In genomic region chr2:200811336-200812121, GRCh38 we compare ENCODE assay signal across 8 cellular contexts. TPM values are rescaled to one million over a fixed set of nuclear protein-coding genes. Genes with fewer than 3 reads are reported as not detected.
DNase-seq lines count a peak whose midpoint lies in the region; ATAC-seq lines count a peak whose summit lies in the region.

BZW1 (plus strand) TSS chr2:200811910; CDS start chr2:200813218, 1,308 bp downstream.

- peak within 1 kb of the TSS; percentile 98 for H3K27ac Mint-ChIP-seq in activated CD4-positive, alpha-beta T cell treated with anti-CD3 and anti-CD28 coated beads, Interleukin-2, amount 10 ng/mL, durations not matched to agents 7 days and 5 days

- peak within 1 kb of the TSS; percentile 89 for H3K4me3 ChIP-seq in BLaER1

- CTCF ChIA-PET in activated CD4-positive, alpha-beta T cell treated with anti-CD3 and anti-CD28 coated beads, Interleukin-2, amount 10 ng/mL, durations not matched to agents 7 days and 5 days (lab: Charles Lee) = no interaction called here

- peaks cover 47% of the 10 kb centered on the region for H3K4me1 Mint-ChIP-seq in activated CD4-positive, alpha-beta T cell treated with anti-CD3 and anti-CD28 coated beads, Interleukin-2, amount 10 ng/mL, durations not matched to agents 7 days and 5 days

- DNase-seq in NCI-H69 (lab: John Stamatoyannopoulos, UW) (peak; percentile 94), cortex of kidney (lab: John Stamatoyannopoulos, UW) (peak; percentile 64), left kidney (ENCODE audit: low read depth, low spot score) (peak; percentile 99)
- peak; percentile 98 for DNase-seq in activated CD4-positive, alpha-beta T cell treated with anti-CD3 and anti-CD28 coated beads, Interleukin-2, amount 10 ng/mL, durations not matched to agents 7 days and 5 days
- peak; percentile 96 for DNase-seq in stimulated activated CD4-positive, alpha-beta T cell treated with anti-CD3 and anti-CD28 coated beads, Interleukin-2, amount 100 ng/mL, for 24 hours

- POLR2A ChIA-PET in activated CD4-positive, alpha-beta T cell treated with anti-CD3 and anti-CD28 coated beads, Interleukin-2, amount 10 ng/mL, durations not matched to agents 7 days and 5 days (lab: Charles Lee) = no interaction called here

- H3K27me3 ChIP-seq in BLaER1 = no peaks in the 10 kb centered on the region

- peaks cover 34% of the 10 kb centered on the region for H3K36me3 ChIP-seq in BLaER1

- H3K9ac ChIP-seq in BLaER1 = peak within 1 kb of the TSS; percentile 97

- peak within 1 kb of the TSS; percentile 98 for H3K27ac ChIP-seq in BLaER1

- no peaks in the 10 kb centered on the region for H3K9me3 Mint-ChIP-seq in activated CD4-positive, alpha-beta T cell treated with anti-CD3 and anti-CD28 coated beads, Interleukin-2, amount 10 ng/mL, durations not matched to agents 7 days and 5 days

- H3K4me2 ChIP-seq in BLaER1 = peak within 1 kb of the TSS; percentile 92

- peaks cover 48% of the 10 kb centered on the region for H4K20me1 ChIP-seq in BLaER1

- peak; percentile 72 for ATAC-seq in GM19328 (IDR thresholded peaks at IDR 0.05; ENCODE audit: unreplicated experiment)
- peak; percentile 65 for ATAC-seq in HG03520 (IDR thresholded peaks at IDR 0.05; ENCODE audit: unreplicated experiment)

- H3K4me1 ChIP-seq in BLaER1 = peaks cover 31% of the 10 kb centered on the region

- H3K4me3 Mint-ChIP-seq in activated CD4-positive, alpha-beta T cell treated with anti-CD3 and anti-CD28 coated beads, Interleukin-2, amount 10 ng/mL, durations not matched to agents 7 days and 5 days = peak within 1 kb of the TSS; percentile 94

- H3K36me3 Mint-ChIP-seq in activated CD4-positive, alpha-beta T cell treated with anti-CD3 and anti-CD28 coated beads, Interleukin-2, amount 10 ng/mL, durations not matched to agents 7 days and 5 days (ENCODE audit: low read depth) = peaks cover 38% of the 10 kb centered on the region

- no peaks in the 10 kb centered on the region for H3K9me3 ChIP-seq in BLaER1

- H3K27me3 Mint-ChIP-seq in activated CD4-positive, alpha-beta T cell treated with anti-CD3 and anti-CD28 coated beads, Interleukin-2, amount 10 ng/mL, durations not matched to agents 7 days and 5 days = no peaks in the 10 kb centered on the region

RNA-seq across cellular contexts. Expression of gene BZW1, which starts in this region (rescaled TPM):
- total RNA-seq in activated CD4-positive, alpha-beta T cell treated with anti-CD3 and anti-CD28 coated beads, Interleukin-2, amount 10 ng/mL, durations not matched to agents 7 days and 5 days = 100 to 1,000 TPM; 201 to 214 TPM

Comparison
In these comparisons a context has a peak if more than half of its experiments do, and no peak if none do; other contexts are left out.
1. Peak in every context shown above with its lines: DNase-seq, ATAC-seq, H3K4me3 ChIP-seq and H3K27ac ChIP-seq.